In genomic region chr1:205918955-205919746, GRCh38 we compare ENCODE assay signal across 7 cellular contexts. TPM values are rescaled to one million over a fixed set of nuclear protein-coding genes. Genes with fewer than 3 reads are reported as not detected.
A peak's percentile ranks its signal among the peaks of the same experiment; 100 is the strongest.
DNase-seq lines count a peak whose midpoint lies in the region; TF ChIP-seq lines count a peak whose summit lies in the region.

No MANE protein-coding gene starts in this region.

- no peak overlapping the region for H4K8ac ChIP-seq in trophoblast cell (ENCODE audit: low read depth, low read length)

- H3K36me3 ChIP-seq in SK-N-MC (ENCODE audit: insufficient read depth, low read length) (no peaks in the 10 kb centered on the region), trophoblast cell (ENCODE audit: control insufficient read depth in 1 of 2, insufficient read depth in 2 of 2, low read length in 2 of 2) (no peaks in the 10 kb centered on the region), transverse colon (no peaks in the 10 kb centered on the region)

- H3K9me3 Mint-ChIP-seq in activated naive CD4-positive, alpha-beta T cell treated with anti-CD3 and anti-CD28 coated beads for 36 hours: no peaks in the 10 kb centered on the region
- no peaks in the 10 kb centered on the region for H3K9me3 Mint-ChIP-seq in glutamatergic neuron (ENCODE audit: unreplicated experiment)

- no peak overlapping the region for H4K91ac ChIP-seq in trophoblast cell (ENCODE audit: low read depth, low read length)

- WGBS in trophoblast cell (ENCODE audit: extremely low coverage, insufficient coverage, insufficient read length): no CpG with 5 or more reads among the region's 8 CpGs
- WGBS in transverse colon (ENCODE audit: low coverage in 1 of 2), 2 donors: 40 to 52% methylated on average over 2 to 8 of the region's 8 CpGs

- no peak overlapping the region for H2BK12ac ChIP-seq in trophoblast cell (ENCODE audit: low read length)

- H3K4me2 ChIP-seq in trophoblast cell (ENCODE audit: low read length): no peak overlapping the region

- H2BK120ac ChIP-seq in trophoblast cell (ENCODE audit: insufficient read depth, low read length, poor library complexity): no peak overlapping the region

- TF ChIP-seq EP300 in transverse colon (IDR thresholded peaks at IDR 0.05; ENCODE audit: low read depth): no peak

- H2AFZ ChIP-seq in trophoblast cell (ENCODE audit: insufficient read depth, low read length, poor library complexity): no peak overlapping the region

- no peak overlapping the region for H3K4ac ChIP-seq in trophoblast cell (ENCODE audit: low read depth, low read length)

- intact Hi-C loops in activated naive CD4-positive, alpha-beta T cell treated with anti-CD3 and anti-CD28 coated beads for 36 hours (cut with micrococcal nuclease): loop anchor here (1.0 to 5.0 kb wide), 4 partner anchors 58 to 262 kb away; no protein-coding TSS in a partner anchor
- intact Hi-C loops in transverse colon (cut with DNase I; ENCODE audit: low total_unique reads): loop anchor here (5.0 to 10.0 kb wide), 2 partner anchors 58 to 186 kb away; no protein-coding TSS in a partner anchor

- TF ChIP-seq CTCF in GM12874 (IDR thresholded peaks at IDR 0.05; ENCODE audit: insufficient read depth, low read depth, low read length): peak; percentile 86
- TF ChIP-seq CTCF in glutamatergic neuron (IDR thresholded peaks at IDR 0.05; ENCODE audit: partially characterized antibody, unreplicated experiment): peak; percentile 92
- peak; percentile 82 to 90 (median 86) for TF ChIP-seq CTCF in transverse colon (IDR thresholded peaks at IDR 0.05)

- no peaks in the 10 kb centered on the region for H3K9me3 ChIP-seq in SK-N-MC (ENCODE audit: low read depth, low read length)
- H3K9me3 ChIP-seq in trophoblast cell (ENCODE audit: insufficient read depth, low read depth, low read length): peaks cover 2% of the 10 kb centered on the region
- no peaks in the 10 kb centered on the region for H3K9me3 ChIP-seq in transverse colon

- no peak overlapping the region for H3K4me3 ChIP-seq in SK-N-MC
- H3K4me3 ChIP-seq in trophoblast cell (ENCODE audit: low read depth, low read length): no peak overlapping the region
- no peak overlapping the region for H3K4me3 ChIP-seq in transverse colon

- no peaks in the 10 kb centered on the region for H3K27me3 ChIP-seq in trophoblast cell (ENCODE audit: insufficient read depth, low read length)
- no peaks in the 10 kb centered on the region for H3K27me3 ChIP-seq in transverse colon

- no peak overlapping the region for H4K12ac ChIP-seq in trophoblast cell (ENCODE audit: low read depth, low read length)

- CTCF ChIA-PET in activated naive CD4-positive, alpha-beta T cell treated with anti-CD3 and anti-CD28 coated beads for 36 hours (lab: Charles Lee): interaction anchor here (0.6 to 6.2 kb wide), 22 partner anchors 8 to 1057 kb away, joined by 3 to 172 read pairs (median 4); partner anchors contain the start of gene PM20D1

- H3K27ac ChIP-seq in SK-N-MC (no peak overlapping the region), trophoblast cell (ENCODE audit: low read depth, low read length) (no peak overlapping the region), transverse colon (no peak overlapping the region)

- H3K4me1 Mint-ChIP-seq in activated naive CD4-positive, alpha-beta T cell treated with anti-CD3 and anti-CD28 coated beads for 36 hours (ENCODE audit: low read depth): no peaks in the 10 kb centered on the region
- H3K4me1 Mint-ChIP-seq in glutamatergic neuron (ENCODE audit: low read depth, unreplicated experiment): peaks cover 16% of the 10 kb centered on the region

- H3K27ac Mint-ChIP-seq in activated naive CD4-positive, alpha-beta T cell treated with anti-CD3 and anti-CD28 coated beads for 36 hours: no peak overlapping the region
- H3K27ac Mint-ChIP-seq in glutamatergic neuron (ENCODE audit: unreplicated experiment): no peak overlapping the region

- H2BK5ac ChIP-seq in trophoblast cell (ENCODE audit: low read depth, low read length, poor library complexity): no peak overlapping the region

- TF ChIP-seq POLR2A in transverse colon (IDR thresholded peaks at IDR 0.05): no peak

- no peak overlapping the region for H2AK5ac ChIP-seq in trophoblast cell (ENCODE audit: low read length)

- H3K27me3 Mint-ChIP-seq in activated naive CD4-positive, alpha-beta T cell treated with anti-CD3 and anti-CD28 coated beads for 36 hours (ENCODE audit: low read depth): no peaks in the 10 kb centered on the region
- no peaks in the 10 kb centered on the region for H3K27me3 Mint-ChIP-seq in glutamatergic neuron (ENCODE audit: unreplicated experiment)

- H3K4me3 Mint-ChIP-seq in activated naive CD4-positive, alpha-beta T cell treated with anti-CD3 and anti-CD28 coated beads for 36 hours: no peak overlapping the region
- H3K4me3 Mint-ChIP-seq in glutamatergic neuron (ENCODE audit: unreplicated experiment): no peak overlapping the region

- no peaks in the 10 kb centered on the region for H3K79me1 ChIP-seq in trophoblast cell (ENCODE audit: low read length)

- H3K14ac ChIP-seq in trophoblast cell (ENCODE audit: low read length): no peak overlapping the region

- no peaks in the 10 kb centered on the region for H3K4me1 ChIP-seq in trophoblast cell (ENCODE audit: control insufficient read depth in 1 of 2, insufficient read depth in 2 of 2, low read length in 2 of 2)
- no peaks in the 10 kb centered on the region for H3K4me1 ChIP-seq in transverse colon

- in situ Hi-C loops in transverse colon (cut with MboI; ENCODE audit: low pct_ligation_motif_present in 1 of 4, low pct_unique_long_range_greater_than_20kb in 1 of 4, low sequenced_read_pairs in 3 of 4): loop anchor here in 2 of 4 donors (10.0 to 25.0 kb wide), 2 partner anchors 124 to 132 kb away; partner anchors contain the start of gene RAB29 (in 1 of the 2)

- H3K9ac ChIP-seq in SK-N-MC (ENCODE audit: insufficient read length) (no peak overlapping the region), trophoblast cell (ENCODE audit: low read length) (no peak overlapping the region)

- no peaks in the 10 kb centered on the region for H3K36me3 Mint-ChIP-seq in activated naive CD4-positive, alpha-beta T cell treated with anti-CD3 and anti-CD28 coated beads for 36 hours (ENCODE audit: low read depth)
- H3K36me3 Mint-ChIP-seq in glutamatergic neuron (ENCODE audit: unreplicated experiment): no peaks in the 10 kb centered on the region

- peak; percentile 67 for DNase-seq in MV-4-11 (lab: John Stamatoyannopoulos, UW)
- DNase-seq in SK-N-MC (ENCODE audit: low read depth, low spot score): peak; percentile 40
- DNase-seq in activated naive CD4-positive, alpha-beta T cell treated with anti-CD3 and anti-CD28 coated beads for 36 hours: peak; percentile 91
- peak; percentile 88 for DNase-seq in glutamatergic neuron
- DNase-seq in trophoblast cell: peak; percentile 70 to 81
- DNase-seq in transverse colon: peak; percentile 76

- no peak overlapping the region for H3K23ac ChIP-seq in trophoblast cell (ENCODE audit: low read length)

- H3K79me2 ChIP-seq in trophoblast cell (ENCODE audit: control insufficient read depth, insufficient read depth, low read length, poor library complexity): no peaks in the 10 kb centered on the region

- no peak overlapping the region for H3K18ac ChIP-seq in trophoblast cell (ENCODE audit: low read length)

RNA-seq across cellular contexts. Expression of gene SLC26A9, which starts 24.1 kb away (rescaled TPM):
- not detected for total RNA-seq in activated naive CD4-positive, alpha-beta T cell treated with anti-CD3 and anti-CD28 coated beads for 36 hours
- total RNA-seq in glutamatergic neuron (ENCODE audit: unreplicated experiment) (not detected), transverse colon (not detected)
- polyA plus RNA-seq in trophoblast cell (2013): 0.01 TPM in 1 of 2 replicates, not detected in the other

Comparison
In these comparisons a context has a peak if more than half of its experiments do, and no peak if none do; other contexts are left out.
1. DNase-seq: peak in every context shown above with its lines; median percentile 91 in activated naive CD4-positive, alpha-beta T cell treated with anti-CD3 and anti-CD28 coated beads for 36 hours; 88 in glutamatergic neuron; 76 in transverse colon; 76 in trophoblast cell; 67 in MV-4-11; 40 in SK-N-MC.